In the genomic region with DNA sequence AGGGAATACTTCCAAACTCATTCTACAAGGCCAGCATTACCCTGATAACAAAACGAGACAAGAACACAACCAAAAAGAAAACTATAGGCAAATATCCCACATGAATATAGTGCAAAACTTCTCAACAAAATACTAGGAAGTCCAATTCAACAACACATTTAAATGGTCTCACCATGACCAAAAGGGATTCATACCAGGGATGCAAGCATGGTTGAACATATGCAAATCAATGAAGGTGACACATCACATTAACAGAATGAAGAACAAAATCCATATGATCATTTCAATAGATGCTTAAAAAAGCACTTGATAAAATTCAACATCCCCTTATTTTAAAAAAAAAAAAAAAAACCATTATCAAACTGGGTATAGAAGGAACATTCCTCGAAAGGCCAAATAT, we compare ENCODE assay signal across 35 cellular contexts.
"Had no signal": no experiment of that assay in that cellular context is flagged by ENCODE, and none has a peak within 500 bp of the region (broad histone marks: within the 10 kb centered on the region; RNA-seq: fewer than 3 reads in every experiment).

No MANE protein-coding gene starts in this region.

- ATAC-seq: activated CD8-positive, alpha-beta T cell treated with anti-CD3 and anti-CD28 coated beads for 36 hours; activated naive CD4-positive, alpha-beta T cell treated with anti-CD3 and anti-CD28 coated beads, Interleukin-2, amount 50 U/mL, for 72 hours; activated T-cell treated with anti-CD3 and anti-CD28 coated beads, Interleukin-2, amount 50 U/mL, for 4 hours; activated T-cell treated with anti-CD3 and anti-CD28 coated beads, Interleukin-2, amount 50 U/mL, for 72 hours; activated T-helper 17 cell treated with anti-CD3 and anti-CD28 coated beads, Interleukin-2, amount 50 U/mL, for 72 hours; body of pancreas had no signal

- H3K36me3 Mint-ChIP-seq: activated CD4-positive, alpha-beta memory T cell treated with anti-CD3 and anti-CD28 coated beads for 36 hours; activated naive CD4-positive, alpha-beta T cell treated with anti-CD3 and anti-CD28 coated beads, Interleukin-2, amount 50 U/mL, for 72 hours had no signal

- DNase-seq: activated B cell treated with CpG ODN at 0.5 μM for 24 hours; activated CD4-positive, alpha-beta memory T cell treated with anti-CD3 and anti-CD28 coated beads for 36 hours; activated CD4-positive, alpha-beta T cell treated with anti-CD3 and anti-CD28 coated beads for 4 hours; activated CD4-positive, alpha-beta T cell treated with anti-CD3 and anti-CD28 coated beads, Interleukin-2, amount 10 ng/mL, durations not matched to agents 24 days and 14 days; activated CD4-positive, alpha-beta T cell treated with anti-CD3 and anti-CD28 coated beads, Interleukin-2, amount 50 U/mL, for 1 hour; activated CD4-positive, alpha-beta T cell treated with anti-CD3 and anti-CD28 coated beads, Interleukin-2, amount 50 U/mL, for 4 hours; activated CD4-positive, CD25-positive, alpha-beta regulatory T cell treated with anti-CD3 and anti-CD28 coated beads, Interleukin-2, amount 50 U/mL, for 72 hours; activated CD8-positive, alpha-beta memory T cell treated with anti-CD3 and anti-CD28 coated beads, Interleukin-2, amount 50 U/mL, for 4 hours; activated CD8-positive, alpha-beta T cell treated with anti-CD3 and anti-CD28 coated beads for 36 hours; activated effector memory CD4-positive, alpha-beta T cell treated with anti-CD3 and anti-CD28 coated beads, Interleukin-2, amount 50 U/mL, for 16 hours; activated gamma-delta T cell treated with Interleukin-2 at 50 U/mL for 16 hours; activated naive CD4-positive, alpha-beta T cell; activated naive CD4-positive, alpha-beta T cell treated with anti-CD3 and anti-CD28 coated beads for 36 hours; activated naive CD4-positive, alpha-beta T cell treated with anti-CD3 and anti-CD28 coated beads, Interleukin-2, amount 50 U/mL, for 16 hours; activated naive CD8-positive, alpha-beta T cell treated with anti-CD3 and anti-CD28 coated beads for 36 hours; activated T-cell treated with anti-CD3 and anti-CD28 coated beads for 4 hours; activated T-cell treated with anti-CD3 and anti-CD28 coated beads, Interleukin-2, amount 50 U/mL, for 1 hour; activated T-cell treated with anti-CD3 and anti-CD28 coated beads, Interleukin-2, amount 50 U/mL, for 4 hours; activated T-cell treated with anti-CD3 and anti-CD28 coated beads, Interleukin-2, amount 50 U/mL, for 72 hours; adrenal gland; amniotic stem cell; aorta; body of pancreas; brain microvascular endothelial cell; central memory CD4-positive, alpha-beta T cell; T-helper 1 cell; T-helper 2 cell; T-helper 9 cell had no signal

- H3K4me1 ChIP-seq: adrenal gland, body of pancreas, breast epithelium had no signal

- H3K4me3 ChIP-seq: adrenal gland, body of pancreas, breast epithelium had no signal

- H3K27ac ChIP-seq: adrenal gland, body of pancreas, brain microvascular endothelial cell, breast epithelium, VCaP had no signal

- H3K27me3 Mint-ChIP-seq: activated B cell treated with CpG ODN at 0.5 μM for 24 hours; activated CD4-positive, alpha-beta memory T cell treated with anti-CD3 and anti-CD28 coated beads for 36 hours; activated CD4-positive, alpha-beta T cell treated with anti-CD3 and anti-CD28 coated beads, Interleukin-2, amount 10 ng/mL, durations not matched to agents 24 days and 14 days; activated CD8-positive, alpha-beta T cell treated with anti-CD3 and anti-CD28 coated beads for 36 hours; activated naive CD8-positive, alpha-beta T cell treated with anti-CD3 and anti-CD28 coated beads for 36 hours; activated T-helper 17 cell treated with anti-CD3 and anti-CD28 coated beads, Interleukin-2, amount 50 U/mL, for 72 hours had no signal

- H3K4me1 Mint-ChIP-seq: activated CD4-positive, alpha-beta T cell treated with anti-CD3 and anti-CD28 coated beads, Interleukin-2, amount 10 ng/mL, durations not matched to agents 24 days and 14 days; activated naive CD8-positive, alpha-beta T cell treated with anti-CD3 and anti-CD28 coated beads for 36 hours; activated T-helper 17 cell treated with anti-CD3 and anti-CD28 coated beads, Interleukin-2, amount 50 U/mL, for 72 hours had no signal

- H3K4me3 Mint-ChIP-seq: activated B cell treated with CpG ODN at 0.5 μM for 24 hours; activated CD4-positive, alpha-beta memory T cell treated with anti-CD3 and anti-CD28 coated beads for 36 hours; activated CD4-positive, alpha-beta T cell treated with anti-CD3 and anti-CD28 coated beads, Interleukin-2, amount 10 ng/mL, durations not matched to agents 24 days and 14 days; activated CD8-positive, alpha-beta T cell treated with anti-CD3 and anti-CD28 coated beads for 36 hours; activated naive CD4-positive, alpha-beta T cell treated with anti-CD3 and anti-CD28 coated beads for 36 hours; activated naive CD8-positive, alpha-beta T cell treated with anti-CD3 and anti-CD28 coated beads for 36 hours; activated T-cell treated with anti-CD3 and anti-CD28 coated beads, Interleukin-2, amount 50 U/mL, for 4 hours; activated T-cell treated with anti-CD3 and anti-CD28 coated beads, Interleukin-2, amount 50 U/mL, for 72 hours; activated T-helper 1 cell treated with anti-CD3 and anti-CD28 coated beads, Interleukin-12 subunit alpha, Interleukin-12 subunit beta, Interleukin-2, Interleukin-4 antibody, amounts not matched to agents 30 ng/mL and 10 ng/mL and 1 ng/mL, durations not matched to agents 14 hours and 24 hours and 36 hours; activated T-helper 17 cell treated with anti-CD3 and anti-CD28 coated beads, Interleukin-2, amount 50 U/mL, for 72 hours; T-helper 1 cell treated with Interleukin-12 subunit alpha and Interleukin-12 subunit beta and Interleukin-4 antibody, amounts not matched to agents 30 μg/mL and 1 μg/mL, for 36 hours; T-helper 2 cell treated with Interferon-gamma antibody and Interleukin-4, amounts not matched to agents 5 μg/mL and 100 μg/mL, for 36 hours had no signal

- H3K9me3 Mint-ChIP-seq: activated CD4-positive, alpha-beta memory T cell treated with anti-CD3 and anti-CD28 coated beads for 36 hours; activated CD4-positive, alpha-beta T cell treated with anti-CD3 and anti-CD28 coated beads, Interleukin-2, amount 10 ng/mL, durations not matched to agents 24 days and 14 days; activated naive CD4-positive, alpha-beta T cell treated with anti-CD3 and anti-CD28 coated beads for 36 hours; activated T-cell treated with anti-CD3 and anti-CD28 coated beads, Interleukin-2, amount 50 U/mL, for 4 hours; activated T-helper 1 cell treated with anti-CD3 and anti-CD28 coated beads, Interleukin-12 subunit alpha, Interleukin-12 subunit beta, Interleukin-2, Interleukin-4 antibody, amounts not matched to agents 30 ng/mL and 10 ng/mL and 1 ng/mL, durations not matched to agents 14 hours and 24 hours and 36 hours; activated T-helper 17 cell treated with anti-CD3 and anti-CD28 coated beads, Interleukin-2, amount 50 U/mL, for 72 hours; T-helper 1 cell treated with Interleukin-12 subunit alpha and Interleukin-12 subunit beta and Interleukin-4 antibody, amounts not matched to agents 30 μg/mL and 1 μg/mL, for 36 hours; T-helper 2 cell treated with Interferon-gamma antibody and Interleukin-4, amounts not matched to agents 5 μg/mL and 100 μg/mL, for 36 hours had no signal

- H3K9me3 ChIP-seq: adrenal gland, body of pancreas, breast epithelium had no signal

- H3K36me3 ChIP-seq: adrenal gland, brain microvascular endothelial cell, breast epithelium had no signal

- H3K27me3 ChIP-seq: adrenal gland, body of pancreas, brain microvascular endothelial cell, breast epithelium had no signal

- H3K27ac Mint-ChIP-seq: activated B cell treated with CpG ODN at 0.5 μM for 24 hours; activated CD4-positive, alpha-beta memory T cell treated with anti-CD3 and anti-CD28 coated beads for 36 hours; activated CD4-positive, alpha-beta T cell treated with anti-CD3 and anti-CD28 coated beads, Interleukin-2, amount 10 ng/mL, durations not matched to agents 24 days and 14 days; activated CD8-positive, alpha-beta T cell treated with anti-CD3 and anti-CD28 coated beads for 36 hours; activated naive CD4-positive, alpha-beta T cell treated with anti-CD3 and anti-CD28 coated beads for 36 hours; activated naive CD4-positive, alpha-beta T cell treated with anti-CD3 and anti-CD28 coated beads, Interleukin-2, amount 50 U/mL, for 72 hours; activated naive CD8-positive, alpha-beta T cell treated with anti-CD3 and anti-CD28 coated beads for 36 hours; activated T-cell treated with anti-CD3 and anti-CD28 coated beads, Interleukin-2, amount 50 U/mL, for 72 hours; activated T-helper 1 cell treated with anti-CD3 and anti-CD28 coated beads, Interleukin-12 subunit alpha, Interleukin-12 subunit beta, Interleukin-2, Interleukin-4 antibody, amounts not matched to agents 30 ng/mL and 10 ng/mL and 1 ng/mL, durations not matched to agents 14 hours and 24 hours and 36 hours; activated T-helper 17 cell treated with anti-CD3 and anti-CD28 coated beads, Interleukin-2, amount 50 U/mL, for 72 hours; T-helper 1 cell treated with Interleukin-12 subunit alpha and Interleukin-12 subunit beta and Interleukin-4 antibody, amounts not matched to agents 30 μg/mL and 1 μg/mL, for 36 hours; T-helper 2 cell treated with Interferon-gamma antibody and Interleukin-4, amounts not matched to agents 5 μg/mL and 100 μg/mL, for 36 hours had no signal
